In the genomic region with DNA sequence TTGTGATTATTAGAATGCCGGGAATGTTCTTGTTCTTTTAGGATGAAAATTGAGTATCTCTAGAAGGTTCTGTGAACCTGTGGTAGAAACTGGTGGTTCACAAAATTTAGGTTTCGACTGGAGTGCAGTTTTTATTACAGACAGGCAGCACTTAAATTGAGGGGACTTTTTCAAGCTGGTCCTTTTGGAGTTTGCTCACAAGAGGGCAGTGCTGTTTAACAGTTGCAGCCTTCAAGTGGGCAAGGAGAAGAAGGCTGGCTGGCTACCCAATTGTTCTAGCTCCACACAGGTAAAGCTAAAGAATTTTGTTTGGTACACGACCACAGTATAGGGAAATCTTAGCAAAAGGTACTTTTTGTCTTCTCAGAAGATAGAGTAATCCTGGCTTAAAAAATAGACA, we compare ENCODE assay signal across 8 cellular contexts.
DNase-seq lines count a peak whose midpoint lies in the region; ATAC-seq and TF ChIP-seq lines count a peak whose summit lies in the region.

No MANE protein-coding gene starts in this region.

- H3K9me3 ChIP-seq in MM.1S (replicated peaks; ENCODE audit: insufficient read depth, low read length): no peaks in the 10 kb centered on the region
- no peaks in the 10 kb centered on the region for H3K9me3 ChIP-seq in SJCRH30 (replicated peaks)
- H3K9me3 ChIP-seq in left lung: no peaks in the 10 kb centered on the region
- H3K9me3 ChIP-seq in suprapubic skin: no peaks in the 10 kb centered on the region

- H3K79me2 ChIP-seq in MM.1S (ENCODE audit: low read length): no peaks in the 10 kb centered on the region

- 0 out of 2 replicates have a peak overlapping the region, but pooled peaks have one; percentile 16 for H2AFZ ChIP-seq in MM.1S (ENCODE audit: low read length)

- H3K4me1 ChIP-seq in MM.1S (ENCODE audit: low read length) (peaks cover 5% of the 10 kb centered on the region; the same call in 1 of the 2 replicates), SJCRH30 (no peaks in the 10 kb centered on the region), left lung (no peaks in the 10 kb centered on the region), suprapubic skin (peaks cover 5% of the 10 kb centered on the region)

- H3K4me3 ChIP-seq in MM.1S (ENCODE audit: low read length): no peak overlapping the region
- H3K4me3 ChIP-seq in SJCRH30: no peak overlapping the region
- H3K4me3 ChIP-seq in left lung: no peak overlapping the region
- no peak overlapping the region for H3K4me3 ChIP-seq in suprapubic skin

- H3K36me3 Mint-ChIP-seq in chondrocyte (ENCODE audit: low read depth): peaks cover 8% of the 10 kb centered on the region

- WGBS in suprapubic skin: 17% methylated on average over 3 of the region's 3 CpGs

- no peak overlapping the region for H3K27ac Mint-ChIP-seq in chondrocyte (ENCODE audit: unreplicated experiment)

- H4K20me1 ChIP-seq in MM.1S (ENCODE audit: insufficient read depth, low read length): no peaks in the 10 kb centered on the region

- H3F3A ChIP-seq in MM.1S (ENCODE audit: insufficient read depth, low read length): no peaks in the 10 kb centered on the region

- DNase-seq in activated T-cell treated with anti-CD3 and anti-CD28 coated beads for 48 hours (ENCODE audit: low read depth) (peak; percentile 6), H4 (ENCODE audit: low spot score) (peak; percentile 92), MM.1S (peak; percentile 75), SJCRH30 (peak; percentile 42 to 76), chondrocyte (ENCODE audit: low spot score) (no peak), left lung (no peak), suprapubic skin (ENCODE audit: low spot score in 2 of 2) (no peak)
- no peak for DNase-seq in activated T-cell treated with anti-CD3 and anti-CD28 coated beads, Interleukin-2, amount 50 U/mL, for 1 hour

- peaks cover 12% of the 10 kb centered on the region for H3K9me3 Mint-ChIP-seq in chondrocyte (ENCODE audit: low read depth)

- no peaks in the 10 kb centered on the region for H3K27me3 ChIP-seq in MM.1S (replicated peaks; ENCODE audit: insufficient read depth, low read length)
- H3K27me3 ChIP-seq in SJCRH30: no peaks in the 10 kb centered on the region
- no peaks in the 10 kb centered on the region for H3K27me3 ChIP-seq in left lung
- no peaks in the 10 kb centered on the region for H3K27me3 ChIP-seq in suprapubic skin

- H3K4me2 ChIP-seq in MM.1S (ENCODE audit: low read depth, low read length): no peak overlapping the region

- intact Hi-C loops in left lung (cut with DNase I): no loop called here

- no peak overlapping the region for H3K9ac ChIP-seq in MM.1S (ENCODE audit: low read length)

- H3K4me1 Mint-ChIP-seq in chondrocyte (ENCODE audit: low read depth): peaks cover 7% of the 10 kb centered on the region

- no peak for TF ChIP-seq EP300 in suprapubic skin (IDR thresholded peaks at IDR 0.05)

- H3K27me3 Mint-ChIP-seq in chondrocyte (ENCODE audit: low read depth): no peaks in the 10 kb centered on the region

- no peak overlapping the region for H3K4me3 Mint-ChIP-seq in chondrocyte (ENCODE audit: unreplicated experiment)

- ATAC-seq in left lung: peak; percentile 92

- H3K27ac ChIP-seq in MM.1S (ENCODE audit: low read length) (no peak overlapping the region), SJCRH30 (no peak overlapping the region), left lung (no peak overlapping the region), suprapubic skin (no peak overlapping the region)

- TF ChIP-seq CTCF in MM.1S (IDR thresholded peaks at IDR 0.05; ENCODE audit: low read length) (peak; percentile 78), chondrocyte (IDR thresholded peaks at IDR 0.05) (peak; percentile 91), left lung (IDR thresholded peaks at IDR 0.05) (peak; percentile 35 to 39), suprapubic skin (IDR thresholded peaks at IDR 0.05) (peak; percentile 37 to 53)

- no peaks in the 10 kb centered on the region; the same call in 1 of the 2 replicates for H3K9me2 ChIP-seq in MM.1S (replicated peaks; ENCODE audit: insufficient read depth, low read length)

- no peaks in the 10 kb centered on the region for H3K36me3 ChIP-seq in MM.1S (replicated peaks; ENCODE audit: insufficient read depth, low read length)
- no peaks in the 10 kb centered on the region for H3K36me3 ChIP-seq in SJCRH30
- H3K36me3 ChIP-seq in left lung: no peaks in the 10 kb centered on the region
- H3K36me3 ChIP-seq in suprapubic skin: no peaks in the 10 kb centered on the region

- TF ChIP-seq POLR2A in suprapubic skin (IDR thresholded peaks at IDR 0.05): no peak

Comparison
In these comparisons a context has a peak if more than half of its experiments do, and no peak if none do; other contexts are left out.
1. DNase-seq: peak in activated T-cell treated with anti-CD3 and anti-CD28 coated beads for 48 hours (single experiment), H4 (single experiment), MM.1S (single experiment) and SJCRH30 (2 of 2); none in activated T-cell treated with anti-CD3 and anti-CD28 coated beads, Interleukin-2, amount 50 U/mL, for 1 hour (single experiment), chondrocyte (single experiment), left lung (0 of 2) and suprapubic skin (0 of 2).
2. CTCF ChIP-seq: peak in every context shown above with its lines; median percentile 91 in chondrocyte; 78 in MM.1S; 45 in suprapubic skin; 37 in left lung.